ENCODE assay signal across 8 cellular contexts in genomic region chr22:37538590-37539357, GRCh38. TPM values are rescaled to one million over a fixed set of nuclear protein-coding genes. Genes with fewer than 3 reads are reported as not detected.
DNase-seq lines count a peak whose midpoint lies in the region; ATAC-seq, FAIRE-seq and TF ChIP-seq lines count a peak whose summit lies in the region.

No MANE protein-coding gene starts in this region.

- H3K4me3 Mint-ChIP-seq in activated T-cell treated with anti-CD3 and anti-CD28 coated beads, Interleukin-2, amount 50 U/mL, for 72 hours: peak overlapping the region; percentile 46 to 77
- H3K4me3 Mint-ChIP-seq in nephron progenitor cell: peak overlapping the region; percentile 58

- ATAC-seq in GM21529 (IDR thresholded peaks at IDR 0.05; ENCODE audit: unreplicated experiment): peak; percentile 83
- peak; percentile 95 to 97 for ATAC-seq in activated T-cell treated with anti-CD3 and anti-CD28 coated beads, Interleukin-2, amount 50 U/mL, for 72 hours (replicated peaks in 1 of 2)

- peak; percentile 88 for TF ChIP-seq CTCF in D721Med (IDR thresholded peaks at IDR 0.05; ENCODE audit: insufficient read depth, missing control alignments)
- peak; percentile 92 for TF ChIP-seq CTCF in nephron progenitor cell (IDR thresholded peaks at IDR 0.05)

- H3K27ac Mint-ChIP-seq in activated T-cell treated with anti-CD3 and anti-CD28 coated beads, Interleukin-2, amount 50 U/mL, for 72 hours: no peak overlapping the region
- H3K27ac Mint-ChIP-seq in nephron progenitor cell: peak overlapping the region; percentile 68

- H3K9me3 Mint-ChIP-seq in activated T-cell treated with anti-CD3 and anti-CD28 coated beads, Interleukin-2, amount 50 U/mL, for 72 hours: no peaks in the 10 kb centered on the region
- no peaks in the 10 kb centered on the region for H3K9me3 Mint-ChIP-seq in nephron progenitor cell

- FAIRE-seq in D721Med (lab: Jason Lieb, UNC): no peak

- peaks cover 32% of the 10 kb centered on the region for H3K27me3 Mint-ChIP-seq in activated T-cell treated with anti-CD3 and anti-CD28 coated beads, Interleukin-2, amount 50 U/mL, for 72 hours (ENCODE audit: low read depth)
- H3K27me3 Mint-ChIP-seq in nephron progenitor cell (ENCODE audit: low read depth, poor library complexity): peaks cover 21% of the 10 kb centered on the region

- peaks cover 58% of the 10 kb centered on the region for H3K4me1 Mint-ChIP-seq in activated T-cell treated with anti-CD3 and anti-CD28 coated beads, Interleukin-2, amount 50 U/mL, for 72 hours (ENCODE audit: low read depth)
- peaks cover 50% of the 10 kb centered on the region for H3K4me1 Mint-ChIP-seq in nephron progenitor cell

- no peaks in the 10 kb centered on the region for H3K36me3 Mint-ChIP-seq in activated T-cell treated with anti-CD3 and anti-CD28 coated beads, Interleukin-2, amount 50 U/mL, for 72 hours (ENCODE audit: insufficient read depth in 2 of 2)
- H3K36me3 Mint-ChIP-seq in nephron progenitor cell (ENCODE audit: low read depth): no peaks in the 10 kb centered on the region

- DNase-seq in D721Med (ENCODE audit: insufficient read length, low spot score) (peak; percentile 71), Kasumi-1 (lab: John Stamatoyannopoulos, UW) (peak; percentile 94 to 95), RPMI7951 (ENCODE audit: low read depth) (peak; percentile 85), fibroblast of gingiva (ENCODE audit: low read depth) (peak; percentile 91), nephron progenitor cell (peak; percentile 93)
- DNase-seq in activated T-cell treated with anti-CD3 and anti-CD28 coated beads, Interleukin-2, amount 50 U/mL, for 72 hours: peak; percentile 93
- DNase-seq in stimulated activated naive CD4-positive, alpha-beta T cell treated with Interleukin-2 at 50 U/mL for 16 hours (lab: John Stamatoyannopoulos, UW): peak; percentile 86

RNA-seq across cellular contexts. Expression of gene CARD10, which starts 19.6 kb away (rescaled TPM):
- total RNA-seq in RPMI7951 (2014; rRNA removed; shearing (Covaris generic)): 3.5 and 3.6 TPM in 2 replicates
- total RNA-seq in activated T-cell treated with anti-CD3 and anti-CD28 coated beads, Interleukin-2, amount 50 U/mL, for 72 hours: under 1 TPM in 1 of 2 donors, not detected in 1; 0.25 TPM

RNA-seq across cellular contexts. Expression of gene CDC42EP1, which starts 21.5 kb away (rescaled TPM):
- total RNA-seq in RPMI7951 (2014; rRNA removed; shearing (Covaris generic)): 18.4 and 19.7 TPM in 2 replicates
- total RNA-seq in activated T-cell treated with anti-CD3 and anti-CD28 coated beads, Interleukin-2, amount 50 U/mL, for 72 hours: 1 to 10 TPM; 4.0 to 4.6 TPM

RNA-seq across cellular contexts. Expression of gene LGALS2, which starts 41.1 kb away (rescaled TPM):
- not detected in 2 replicates for total RNA-seq in RPMI7951 (2014; rRNA removed; shearing (Covaris generic))
- not detected for total RNA-seq in activated T-cell treated with anti-CD3 and anti-CD28 coated beads, Interleukin-2, amount 50 U/mL, for 72 hours

RNA-seq across cellular contexts. Expression of gene MFNG, which starts 52.6 kb away (rescaled TPM):
- total RNA-seq in RPMI7951 (2014; rRNA removed; shearing (Covaris generic)): not detected in 2 replicates
- 100 to 1,000 TPM in 1 of 2 donors, 10 to 100 TPM in 1; 94.0 to 116 TPM for total RNA-seq in activated T-cell treated with anti-CD3 and anti-CD28 coated beads, Interleukin-2, amount 50 U/mL, for 72 hours

Comparison
In these comparisons a context has a peak if more than half of its experiments do, and no peak if none do; other contexts are left out.
1. Peak in every context shown above with its lines: DNase-seq and ATAC-seq.